In genomic region chr6:107274288-107274687, GRCh38 we compare ENCODE assay signal across 17 cellular contexts.
DNase-seq lines count a peak whose midpoint lies in the region; ATAC-seq, FAIRE-seq and TF ChIP-seq lines count a peak whose summit lies in the region.
"Had no signal": no experiment of that assay in that cellular context is flagged by ENCODE, and none has a peak within 500 bp of the region (broad histone marks: within the 10 kb centered on the region; RNA-seq: fewer than 3 reads in every experiment).

No MANE protein-coding gene starts in this region.

- no peak for FAIRE-seq in HepG2 (lab: Jason Lieb, UNC)
- FAIRE-seq: GM18507 had no signal

- TF ChIP-seq EP300 in HepG2 (IDR thresholded peaks at IDR 0.05; ENCODE audit: low read depth in 2 of 2, low read length in 2 of 2) (no peak), HepG2 (CRISPR knock-in tag; IDR thresholded peaks at IDR 0.05; ENCODE audit: borderline replicate concordance) (no peak)

- H3K9ac ChIP-seq in HepG2 (ENCODE audit: insufficient read depth, low read depth, low read length) (no peak overlapping the region), endodermal cell (ENCODE audit: extremely low read depth, low read length, poor library complexity, severe bottlenecking) (no peak overlapping the region)
- H3K9ac ChIP-seq: GM23248 had no signal

- H3K4me3 ChIP-seq in HepG2 (replicated peaks in 1 of 3; ENCODE audit: insufficient read depth in 1 of 3, low read depth in 2 of 3, low read length in 3 of 3) (no peak overlapping the region), right lobe of liver (no peak overlapping the region), endodermal cell (ENCODE audit: low read length) (no peak overlapping the region)
- H3K4me3 ChIP-seq: GM23248, HAP-1 had no signal

- no peak for ATAC-seq in HepG2
- no peak for ATAC-seq in right lobe of liver

- H3K27me3 ChIP-seq in HepG2 (ENCODE audit: control insufficient read depth in 1 of 2, insufficient read depth in 2 of 2, low read length in 2 of 2), result no peaks in the 10 kb centered on the region
- no peaks in the 10 kb centered on the region for H3K27me3 ChIP-seq in right lobe of liver
- no peaks in the 10 kb centered on the region for H3K27me3 ChIP-seq in endodermal cell (ENCODE audit: control insufficient read depth, insufficient read depth, low read length, poor library complexity, severe bottlenecking)

- H4K20me1 ChIP-seq in HepG2 (ENCODE audit: insufficient read depth, low read length), result no peaks in the 10 kb centered on the region

- no peak overlapping the region for H3K27ac Mint-ChIP-seq in endodermal cell
- H3K27ac Mint-ChIP-seq: B cell; CD4-positive, alpha-beta T cell had no signal

- H3K27me3 Mint-ChIP-seq in endodermal cell (ENCODE audit: insufficient read depth), result no peaks in the 10 kb centered on the region
- H3K27me3 Mint-ChIP-seq: B cell; CD4-positive, alpha-beta T cell had no signal

- H3K36me3 Mint-ChIP-seq in endodermal cell (ENCODE audit: low read depth), result no peaks in the 10 kb centered on the region

- H3K79me2 ChIP-seq in HepG2 (ENCODE audit: insufficient read depth, low read length), result no peaks in the 10 kb centered on the region

- H3K4me1 ChIP-seq in HepG2 (ENCODE audit: insufficient read depth, low read length) (no peaks in the 10 kb centered on the region), right lobe of liver (no peaks in the 10 kb centered on the region), endodermal cell (ENCODE audit: control insufficient read depth, insufficient read depth, low read length) (peaks cover 5% of the 10 kb centered on the region)

- CTCF ChIA-PET in HepG2 (lab: Yijun Ruan, JAX; ENCODE audit: low intra/inter-chr PET ratio, low total read pairs), result no interaction called here

- no peak overlapping the region for H3K4me2 ChIP-seq in HepG2 (ENCODE audit: low read depth, low read length)

- no peak overlapping the region for H2AFZ ChIP-seq in HepG2 (ENCODE audit: low read length)
- H2AFZ ChIP-seq: GM23248 had no signal

- WGBS in HepG2 (ENCODE audit: low lambda C conversion rate), result 100% methylated on average over 1 of the region's 1 CpG
- WGBS in right lobe of liver (ENCODE audit: insufficient coverage, low coverage, low lambda C conversion rate, missing lambda C conversion rate), result 100% methylated on average over 1 of the region's 1 CpG
- WGBS in endodermal cell (ENCODE audit: insufficient coverage in 1 of 2, insufficient read length in 1 of 2), 2 experiments, result 75% methylated on average over 1 of the region's 1 CpG; no CpG with 5 or more reads in 1 of the 2 experiments

- TF ChIP-seq CTCF in HepG2 (CRISPR knock-in tag; IDR thresholded peaks at IDR 0.05) (no peak), right lobe of liver (IDR thresholded peaks at IDR 0.05) (no peak), endodermal cell (conservative IDR thresholded peaks at IDR 0.05) (peak; percentile 25)

- no peak for TF ChIP-seq RAD21 in HepG2 (CRISPR knock-in tag; IDR thresholded peaks at IDR 0.05)

- in situ Hi-C loops in HepG2 (cut with HindIII; ENCODE audit: extremely low pct_ligation_motif_present, low pct_unique_long_range_greater_than_20kb), result no loop called here
- in situ Hi-C loops in SK-MEL-5 (cut with HindIII; ENCODE audit: low pct_unique_long_range_greater_than_20kb, low sequenced_read_pairs), result no loop called here

- no peak overlapping the region for H3K27ac ChIP-seq in HepG2 (ENCODE audit: extremely low read length, insufficient read depth, low read length)
- H3K27ac ChIP-seq in right lobe of liver, result no peak overlapping the region
- H3K27ac ChIP-seq in endodermal cell (ENCODE audit: low read depth, low read length), result no peak overlapping the region
- H3K27ac ChIP-seq: GM23248 had no signal

- no peak for DNase-seq in HepG2 (ENCODE audit: low spot score)
- DNase-seq in right lobe of liver, result no peak
- peak; percentile 61 for DNase-seq in SK-MEL-5 (ENCODE audit: low read depth, low spot score)
- DNase-seq in endodermal cell, result no peak
- no peak for DNase-seq in MV-4-11 (lab: John Stamatoyannopoulos, UW)
- no peak for DNase-seq in NCI-H526 (lab: John Stamatoyannopoulos, UW)
- no peak for DNase-seq in mesenteric fat pad (ENCODE audit: low spot score)
- DNase-seq: 8988T; C1 segment of cervical spinal cord; Calu3; CD4-positive, alpha-beta T cell; DMS 273 treated with DMSO at 0.1 percent for 48 hours; GM23248; KBM-7 had no signal

- no TSS peak for BruUV-seq in HepG2 (replicated peaks; lab: Mats Ljungman, UMichigan)

- H3K9me3 Mint-ChIP-seq in endodermal cell, result no peaks in the 10 kb centered on the region
- H3K9me3 Mint-ChIP-seq: CD4-positive, alpha-beta T cell had no signal

- peaks cover 0 to 3% of the 10 kb centered on the region in 2 experiments; a peak in 3 of 5 replicates for H3K36me3 ChIP-seq in HepG2 (replicated peaks in 1 of 2; ENCODE audit: control insufficient read depth in 1 of 2, insufficient read depth in 2 of 2, low read length in 2 of 2)
- no peaks in the 10 kb centered on the region for H3K36me3 ChIP-seq in right lobe of liver
- no peaks in the 10 kb centered on the region for H3K36me3 ChIP-seq in endodermal cell (ENCODE audit: control insufficient read depth, insufficient read depth, low read length)
- H3K36me3 ChIP-seq: HAP-1 had no signal

- H3K4me1 Mint-ChIP-seq in endodermal cell, result peaks cover 10% of the 10 kb centered on the region
- H3K4me1 Mint-ChIP-seq: B cell had no signal

- TF ChIP-seq POLR2A in HepG2 (IDR thresholded peaks at IDR 0.05; ENCODE audit: insufficient read depth in 1 of 2, low read depth in 2 of 2, low read length in 2 of 2) (no peak), right lobe of liver (IDR thresholded peaks at IDR 0.05) (no peak)

- intact Hi-C loops in HepG2 (cut with micrococcal nuclease; ENCODE audit: unreplicated experiment) (no loop called here), right lobe of liver (cut with DNase I) (no loop called here)

- POLR2A ChIA-PET in HepG2 (lab: Yijun Ruan, JAX), result no interaction called here

- H3K9me3 ChIP-seq in HepG2 (ENCODE audit: low read length), result no peaks in the 10 kb centered on the region
- no peaks in the 10 kb centered on the region for H3K9me3 ChIP-seq in right lobe of liver
- no peaks in the 10 kb centered on the region for H3K9me3 ChIP-seq in endodermal cell (ENCODE audit: control insufficient read depth, low read length)
- H3K9me3 ChIP-seq: HAP-1 had no signal

- no peak overlapping the region for H3K4me3 Mint-ChIP-seq in endodermal cell
- H3K4me3 Mint-ChIP-seq: B cell; CD4-positive, alpha-beta T cell had no signal

TF ChIP-seq in HepG2, 621 proteins besides CTCF, POLR2A, EP300 and RAD21:
- TF ChIP-seq ZNF607 (CRISPR knock-in tag; IDR thresholded peaks at IDR 0.05; ENCODE audit: borderline replicate concordance) (no peak), NFIC (IDR thresholded peaks at IDR 0.05; ENCODE audit: low read length) (no peak), ZNF207 (IDR thresholded peaks at IDR 0.05; ENCODE audit: borderline replicate concordance) (no peak), STAG1 (CRISPR knock-in tag; IDR thresholded peaks at IDR 0.05) (0 out of 2 replicates have a peak, but pooled peaks have one; percentile 14), ZFP90 (CRISPR knock-in tag; IDR thresholded peaks at IDR 0.05; ENCODE audit: borderline replicate concordance) (no peak), THYN1 (CRISPR knock-in tag; IDR thresholded peaks at IDR 0.05; ENCODE audit: borderline replicate concordance, low read depth) (no peak)
